Comparison of ENCODE assay signal across 16 cellular contexts in the genomic region with DNA sequence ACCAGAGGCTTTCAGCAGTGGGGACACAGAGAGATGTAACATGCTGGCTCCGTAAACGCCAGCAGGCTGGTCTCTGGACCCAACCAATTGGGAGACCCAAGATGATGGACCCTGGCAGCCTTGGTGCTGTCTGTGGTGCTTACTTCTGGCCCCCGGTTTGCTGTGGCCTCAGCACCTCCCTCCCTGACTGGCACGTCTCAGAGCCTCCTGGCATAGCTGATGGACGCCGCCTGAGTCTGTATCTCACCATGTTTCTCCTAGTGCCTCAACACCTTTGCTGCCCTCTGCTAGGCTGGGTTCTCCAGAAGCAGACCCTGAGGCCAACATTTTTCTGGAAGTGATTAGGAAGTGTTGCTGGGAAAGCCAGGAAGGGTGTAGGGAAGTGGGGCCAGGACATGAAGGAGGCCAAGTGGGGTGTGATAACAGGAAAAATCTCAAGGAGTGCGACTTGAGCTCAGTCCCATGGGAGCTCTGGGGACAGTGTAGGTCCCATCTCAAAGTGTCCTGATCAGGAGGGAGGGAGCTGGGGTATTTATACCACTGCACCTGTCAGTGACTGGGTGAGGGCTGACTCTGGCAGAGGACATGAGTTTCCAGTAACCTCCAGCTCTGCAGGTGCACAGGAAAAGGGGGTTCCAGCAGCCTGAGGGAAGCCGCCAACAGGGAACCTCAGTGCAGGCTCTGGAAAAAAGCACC. TPM values are rescaled to one million over a fixed set of nuclear protein-coding genes. Genes with fewer than 3 reads are reported as not detected.
DNase-seq lines count a peak whose midpoint lies in the region; ATAC-seq and TF ChIP-seq lines count a peak whose summit lies in the region.
"Had no signal": no experiment of that assay in that cellular context is flagged by ENCODE, and none has a peak within 500 bp of the region (broad histone marks: within the 10 kb centered on the region; RNA-seq: fewer than 3 reads in every experiment).

No MANE protein-coding gene starts in this region.

- peak; percentile 70 for DNase-seq in cardiac septum (ENCODE audit: low spot score)
- no peak for DNase-seq in left ventricle myocardium superior
- peak; percentile 63 for DNase-seq in posterior vena cava (ENCODE audit: low spot score)
- DNase-seq in cerebellum (ENCODE audit: low spot score), result no peak
- DNase-seq: CD4-positive, alpha-beta T cell; CD8-positive, alpha-beta memory T cell; DMS 273 treated with DMSO at 0.1 percent for 48 hours; DMS79; EL; GDM1; GOT3 had no signal

- no peak overlapping the region for H3K27ac ChIP-seq in HEK293 (ENCODE audit: extremely low read depth, low read depth, low read length)

- H3K4me1 ChIP-seq in HEK293 (ENCODE audit: control insufficient read depth, insufficient read depth, low read length), result no peaks in the 10 kb centered on the region
- H3K4me1 ChIP-seq: HAP-1 had no signal

- CTCF ChIA-PET in HEK293 (lab: Yijun Ruan, JAX), result no interaction called here

- H3K4me3 ChIP-seq in HEK293 (ENCODE audit: low read depth, low read length), result no peak overlapping the region
- H3K4me3 ChIP-seq: GM12878, HAP-1 had no signal

- TF ChIP-seq CTCF in HEK293 (tag by site-specific recombination; IDR thresholded peaks at IDR 0.05), result no peak

- H3K9me3 ChIP-seq in HEK293 (ENCODE audit: control insufficient read depth, insufficient read depth, low read depth, low read length), result no peaks in the 10 kb centered on the region
- H3K9me3 ChIP-seq: HAP-1 had no signal

- intact Hi-C loops in cardiac septum (cut with DNase I), result no loop called here
- intact Hi-C loops in left ventricle myocardium superior (cut with micrococcal nuclease), result no loop called here
- intact Hi-C loops in posterior vena cava (cut with DNase I), result no loop called here

- ATAC-seq in left ventricle myocardium superior (no peak), GM21723 (IDR thresholded peaks at IDR 0.05; ENCODE audit: unreplicated experiment) (no peak)
- ATAC-seq: GM12878 had no signal

- H3K36me3 ChIP-seq in HEK293 (ENCODE audit: control insufficient read depth in 2 of 2, insufficient read depth in 1 of 2, low read length in 2 of 2), result no peaks in the 10 kb centered on the region
- H3K36me3 ChIP-seq: HAP-1 had no signal

- POLR2A ChIA-PET in HEK293 (lab: Yijun Ruan, JAX), result no interaction called here

TF ChIP-seq in HEK293, 187 proteins besides CTCF, POLR2A, EP300 and RAD21:
- TF ChIP-seq GLI4 (tag by site-specific recombination; IDR thresholded peaks at IDR 0.05), result no peak
- peak; percentile 92 for TF ChIP-seq ZNF37A (tag by site-specific recombination; IDR thresholded peaks at IDR 0.05)
- TF ChIP-seq, protein P1, sequence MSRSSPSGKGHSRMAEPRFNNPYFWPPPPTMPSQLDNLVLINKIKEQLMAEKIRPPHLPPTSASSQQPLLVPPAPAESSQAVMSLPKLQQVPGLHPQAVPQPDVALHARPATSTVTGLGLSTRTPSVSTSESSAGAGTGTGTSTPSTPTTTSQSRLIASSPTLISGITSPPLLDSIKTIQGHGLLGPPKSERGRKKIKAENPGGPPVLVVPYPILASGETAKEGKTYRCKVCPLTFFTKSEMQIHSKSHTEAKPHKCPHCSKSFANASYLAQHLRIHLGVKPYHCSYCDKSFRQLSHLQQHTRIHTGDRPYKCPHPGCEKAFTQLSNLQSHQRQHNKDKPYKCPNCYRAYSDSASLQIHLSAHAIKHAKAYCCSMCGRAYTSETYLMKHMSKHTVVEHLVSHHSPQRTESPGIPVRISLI (tag by site-specific recombination; IDR thresholded peaks at IDR 0.05), result no peak

RNA-seq across cellular contexts. Expression of a gene that starts 31.8 kb away (rescaled TPM):
- total RNA-seq in cardiac septum (5.5 TPM), left ventricle myocardium superior (8.6 TPM), posterior vena cava (10 to 100 TPM in 1 of 2 donors, 1 to 10 TPM in 1; 3.9 to 18.3 TPM), cerebellum (80.5 TPM)
- total RNA-seq: A673; CD4-positive, alpha-beta T cell; CD8-positive, alpha-beta memory T cell had no signal

Comparison
In these comparisons a context has a peak if more than half of its experiments do, and no peak if none do; other contexts are left out.
1. DNase-seq: peak in cardiac septum (single experiment) and posterior vena cava (single experiment); none in left ventricle myocardium superior (single experiment) and cerebellum (single experiment).